Comparison of ENCODE assay signal across 11 cellular contexts in genomic region chr6:38234934-38235678, GRCh38.
DNase-seq lines count a peak whose midpoint lies in the region; ATAC-seq, FAIRE-seq and TF ChIP-seq lines count a peak whose summit lies in the region.
"Had no signal": no experiment of that assay in that cellular context is flagged by ENCODE, and none has a peak within 500 bp of the region (broad histone marks: within the 10 kb centered on the region; RNA-seq: fewer than 3 reads in every experiment).

No MANE protein-coding gene starts in this region.

- H3K4me3 ChIP-seq in body of pancreas = no peak overlapping the region
- H3K4me3 ChIP-seq: ovary, SK-N-MC had no signal

- no peak for TF ChIP-seq POLR2A in GM12891 (IDR thresholded peaks at IDR 0.05; ENCODE audit: low read depth, low read length)
- TF ChIP-seq POLR2A in body of pancreas (IDR thresholded peaks at IDR 0.05) = no peak

- no peak overlapping the region for H3K4me3 Mint-ChIP-seq in activated CD8-positive, alpha-beta T cell treated with anti-CD3 and anti-CD28 coated beads, Interleukin-2, amount 10 ng/mL, durations not matched to agents 7 days and 5 days

- H3K4me1 ChIP-seq in body of pancreas = no peaks in the 10 kb centered on the region

- H3K27ac ChIP-seq in body of pancreas (no peak overlapping the region), RWPE1 (no peak overlapping the region)
- H3K27ac ChIP-seq: ovary, SK-N-MC had no signal

- no peaks in the 10 kb centered on the region for H3K36me3 ChIP-seq in body of pancreas (replicated peaks in 1 of 2; ENCODE audit: insufficient read depth in 1 of 2, low read depth in 2 of 2)
- H3K36me3 ChIP-seq: ovary had no signal

- ATAC-seq in GM19452 (IDR thresholded peaks at IDR 0.05; ENCODE audit: unreplicated experiment) = peak; percentile 60
- peak; percentile 70 for ATAC-seq in HG02885 (IDR thresholded peaks at IDR 0.05; ENCODE audit: poor library complexity, unreplicated experiment)
- ATAC-seq in body of pancreas = no peak
- no peak for ATAC-seq in HG02884 (IDR thresholded peaks at IDR 0.05; ENCODE audit: unreplicated experiment)
- ATAC-seq in activated CD8-positive, alpha-beta T cell treated with anti-CD3 and anti-CD28 coated beads, Interleukin-2, amount 10 ng/mL, durations not matched to agents 7 days and 5 days = no peak

- DNase-seq in GM12891 (ENCODE audit: insufficient read length, low spot score) = peak; percentile 28
- peak; percentile 62 for DNase-seq in NCI-H524 treated with DMSO at 0.1 percent for 48 hours (lab: John Stamatoyannopoulos, UW)
- DNase-seq in body of pancreas = no peak
- no peak for DNase-seq in RWPE1 (ENCODE audit: low spot score)
- DNase-seq in activated CD8-positive, alpha-beta T cell treated with anti-CD3 and anti-CD28 coated beads, Interleukin-2, amount 10 ng/mL, durations not matched to agents 7 days and 5 days = no peak
- DNase-seq: NCI-H187, ovary had no signal

- WGBS in body of pancreas, 2 donors = 83 to 85% methylated on average over 4 of the region's 4 CpGs

- intact Hi-C loops in body of pancreas (cut with DNase I) = no loop called here

- peak; percentile 74 for FAIRE-seq in GM12891 (lab: Jason Lieb, UNC)

- TF ChIP-seq CTCF in body of pancreas (IDR thresholded peaks at IDR 0.05) (no peak), RWPE1 (conservative IDR thresholded peaks at IDR 0.05; ENCODE audit: low read depth) (no peak)

- H3K9me3 Mint-ChIP-seq in activated CD8-positive, alpha-beta T cell treated with anti-CD3 and anti-CD28 coated beads, Interleukin-2, amount 10 ng/mL, durations not matched to agents 7 days and 5 days (ENCODE audit: insufficient read depth) = no peaks in the 10 kb centered on the region

- CTCF ChIA-PET in RWPE1 (lab: Yijun Ruan, JAX) = interaction anchor here (0.7 to 0.8 kb wide), 2 partner anchors 24 to 367 kb away, joined by 3 read pairs; no protein-coding TSS in a partner anchor
- CTCF ChIA-PET in activated CD8-positive, alpha-beta T cell treated with anti-CD3 and anti-CD28 coated beads, Interleukin-2, amount 10 ng/mL, durations not matched to agents 7 days and 5 days (lab: Charles Lee) = no interaction called here

- H3K27ac Mint-ChIP-seq in activated CD8-positive, alpha-beta T cell treated with anti-CD3 and anti-CD28 coated beads, Interleukin-2, amount 10 ng/mL, durations not matched to agents 7 days and 5 days = no peak overlapping the region

- H3K36me3 Mint-ChIP-seq in activated CD8-positive, alpha-beta T cell treated with anti-CD3 and anti-CD28 coated beads, Interleukin-2, amount 10 ng/mL, durations not matched to agents 7 days and 5 days (ENCODE audit: low read depth) = no peaks in the 10 kb centered on the region

- H3K9me3 ChIP-seq in body of pancreas = no peaks in the 10 kb centered on the region
- H3K9me3 ChIP-seq: ovary had no signal

- no peaks in the 10 kb centered on the region for H3K27me3 Mint-ChIP-seq in activated CD8-positive, alpha-beta T cell treated with anti-CD3 and anti-CD28 coated beads, Interleukin-2, amount 10 ng/mL, durations not matched to agents 7 days and 5 days (ENCODE audit: low read depth)

- H3K27me3 ChIP-seq in body of pancreas = no peaks in the 10 kb centered on the region
- H3K27me3 ChIP-seq: ovary had no signal

- no peaks in the 10 kb centered on the region for H3K4me1 Mint-ChIP-seq in activated CD8-positive, alpha-beta T cell treated with anti-CD3 and anti-CD28 coated beads, Interleukin-2, amount 10 ng/mL, durations not matched to agents 7 days and 5 days (ENCODE audit: low read depth)

- POLR2A ChIA-PET in RWPE1 (lab: Yijun Ruan, JAX; ENCODE audit: low non-redundant PET) = no interaction called here
- POLR2A ChIA-PET in activated CD8-positive, alpha-beta T cell treated with anti-CD3 and anti-CD28 coated beads, Interleukin-2, amount 10 ng/mL, durations not matched to agents 7 days and 5 days (lab: Charles Lee) = no interaction called here

TF ChIP-seq in GM12891, 5 proteins besides CTCF, POLR2A, EP300 and RAD21:
- TF ChIP-seq POU2F2 (IDR thresholded peaks at IDR 0.05; ENCODE audit: low read depth, low read length) (no peak), SPI1 (IDR thresholded peaks at IDR 0.05; ENCODE audit: low read depth, low read length) (peak; percentile 43; the same call in 1 of the 2 replicates)

Comparison
In these comparisons a context has a peak if more than half of its experiments do, and no peak if none do; other contexts are left out.
1. DNase-seq: peak in GM12891 (single experiment) and NCI-H524 treated with DMSO at 0.1 percent for 48 hours (single experiment); none in body of pancreas (0 of 4), RWPE1 (single experiment) and activated CD8-positive, alpha-beta T cell treated with anti-CD3 and anti-CD28 coated beads, Interleukin-2, amount 10 ng/mL, durations not matched to agents 7 days and 5 days (single experiment).
2. ATAC-seq: peak in GM19452 (single experiment) and HG02885 (single experiment); none in body of pancreas (single experiment), HG02884 (single experiment) and activated CD8-positive, alpha-beta T cell treated with anti-CD3 and anti-CD28 coated beads, Interleukin-2, amount 10 ng/mL, durations not matched to agents 7 days and 5 days (single experiment).